11 cellular contexts compared by ENCODE assay signal in the genomic region with DNA sequence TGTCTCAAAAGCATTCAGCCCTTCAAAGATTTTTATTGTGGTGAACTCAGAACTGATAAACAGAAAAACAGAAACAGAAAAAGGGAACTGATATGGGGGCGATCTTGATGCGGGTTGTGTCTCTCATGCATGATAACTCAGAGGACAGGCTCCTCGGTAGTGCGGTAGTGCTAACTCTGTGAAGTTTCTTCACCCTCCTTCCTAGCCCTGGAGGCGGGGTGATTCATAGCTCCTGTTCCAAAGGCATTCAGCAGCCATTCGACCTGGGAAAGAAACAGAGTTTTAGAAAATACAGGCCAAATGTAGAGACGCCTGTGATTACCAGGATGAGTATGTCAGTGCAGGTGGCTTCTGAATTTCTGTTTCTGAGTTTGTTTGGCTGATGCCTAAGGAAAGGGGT. TPM values are rescaled to one million over a fixed set of nuclear protein-coding genes. Genes with fewer than 3 reads are reported as not detected.
DNase-seq lines count a peak whose midpoint lies in the region; ATAC-seq, FAIRE-seq and TF ChIP-seq lines count a peak whose summit lies in the region.
"Had no signal": no experiment of that assay in that cellular context is flagged by ENCODE, and none has a peak within 500 bp of the region (broad histone marks: within the 10 kb centered on the region; RNA-seq: fewer than 3 reads in every experiment).

No MANE protein-coding gene starts in this region.

- H3K79me1 ChIP-seq in trophoblast cell (ENCODE audit: low read length): peaks cover 6% of the 10 kb centered on the region

- H3K9me3 ChIP-seq in adipocyte (ENCODE audit: control insufficient read depth, low read length) (no peaks in the 10 kb centered on the region), trophoblast cell (ENCODE audit: insufficient read depth, low read depth, low read length) (no peaks in the 10 kb centered on the region), pancreas (no peaks in the 10 kb centered on the region), body of pancreas (no peaks in the 10 kb centered on the region)
- H3K9me3 ChIP-seq: tibial artery had no signal

- no peak overlapping the region for H2AFZ ChIP-seq in trophoblast cell (ENCODE audit: insufficient read depth, low read length, poor library complexity)
- H2AFZ ChIP-seq: PC-9 had no signal

- TF ChIP-seq CTCF in pancreas (IDR thresholded peaks at IDR 0.05): no peak
- TF ChIP-seq CTCF in body of pancreas (IDR thresholded peaks at IDR 0.05): no peak

- H3K79me2 ChIP-seq in trophoblast cell (ENCODE audit: control insufficient read depth, insufficient read depth, low read length, poor library complexity): no peaks in the 10 kb centered on the region

- no peak for DNase-seq in adipocyte (ENCODE audit: low read depth)
- peak; percentile 61 to 72 for DNase-seq in trophoblast cell
- no peak for DNase-seq in pancreas
- DNase-seq in left ventricle myocardium superior: no peak
- no peak for DNase-seq in body of pancreas
- no peak for DNase-seq in NCI-H1092 (lab: John Stamatoyannopoulos, UW)
- DNase-seq: PC-9, tibial artery had no signal

- no peak overlapping the region for H4K12ac ChIP-seq in trophoblast cell (ENCODE audit: low read depth, low read length)

- H3K18ac ChIP-seq in trophoblast cell (ENCODE audit: low read length): no peak overlapping the region

- H3K4me3 ChIP-seq in adipocyte (ENCODE audit: low read length): peak overlapping the region; percentile 15
- no peak overlapping the region for H3K4me3 ChIP-seq in trophoblast cell (ENCODE audit: low read depth, low read length)
- H3K4me3 ChIP-seq in pancreas: no peak overlapping the region
- no peak overlapping the region for H3K4me3 ChIP-seq in body of pancreas
- H3K4me3 ChIP-seq: PC-9, tibial artery had no signal

- intact Hi-C loops in pancreas (cut with DNase I) (no loop called here), left ventricle myocardium superior (cut with micrococcal nuclease) (no loop called here), body of pancreas (cut with DNase I) (no loop called here)

- TF ChIP-seq POLR2A in body of pancreas (IDR thresholded peaks at IDR 0.05): no peak

- no peak overlapping the region for H2BK12ac ChIP-seq in trophoblast cell (ENCODE audit: low read length)

- H3K36me3 ChIP-seq in adipocyte (ENCODE audit: control insufficient read depth, insufficient read depth, low read length, severe bottlenecking) (no peaks in the 10 kb centered on the region), trophoblast cell (ENCODE audit: control insufficient read depth in 1 of 2, insufficient read depth in 2 of 2, low read length in 2 of 2) (no peaks in the 10 kb centered on the region), pancreas (no peaks in the 10 kb centered on the region), body of pancreas (replicated peaks in 1 of 2; ENCODE audit: insufficient read depth in 1 of 2, low read depth in 2 of 2) (no peaks in the 10 kb centered on the region)
- H3K36me3 ChIP-seq: tibial artery had no signal

- H2BK5ac ChIP-seq in trophoblast cell (ENCODE audit: low read depth, low read length, poor library complexity): no peak overlapping the region

- H3K9ac ChIP-seq in adipocyte (ENCODE audit: low read length) (no peak overlapping the region), trophoblast cell (ENCODE audit: low read length) (no peak overlapping the region)

- no peak overlapping the region for H2BK120ac ChIP-seq in trophoblast cell (ENCODE audit: insufficient read depth, low read length, poor library complexity)

- H3K4me2 ChIP-seq in trophoblast cell (ENCODE audit: low read length): peak overlapping the region; percentile 7
- H3K4me2 ChIP-seq: PC-9 had no signal

- WGBS in trophoblast cell (ENCODE audit: extremely low coverage, insufficient coverage, insufficient read length): no CpG with 5 or more reads among the region's 7 CpGs
- WGBS in pancreas, 2 donors: 53 to 54% methylated on average over 7 of the region's 7 CpGs
- WGBS in body of pancreas, 2 donors: 50 to 59% methylated on average over 7 of the region's 7 CpGs

- no peak for FAIRE-seq in pancreas (lab: Jason Lieb, UNC)

- H4K8ac ChIP-seq in trophoblast cell (ENCODE audit: low read depth, low read length): no peak overlapping the region

- peak; percentile 85 for ATAC-seq in GM18867 (IDR thresholded peaks at IDR 0.05; ENCODE audit: unreplicated experiment)
- ATAC-seq in HG02884 (IDR thresholded peaks at IDR 0.05; ENCODE audit: unreplicated experiment): peak; percentile 77
- ATAC-seq in pancreas: no peak
- ATAC-seq in left ventricle myocardium superior: no peak
- no peak for ATAC-seq in body of pancreas

- no peak overlapping the region for H3K23ac ChIP-seq in trophoblast cell (ENCODE audit: low read length)

- peaks cover 29% of the 10 kb centered on the region for H3K4me1 ChIP-seq in adipocyte (ENCODE audit: control insufficient read depth, insufficient read depth, low read length)
- H3K4me1 ChIP-seq in trophoblast cell (ENCODE audit: control insufficient read depth in 1 of 2, insufficient read depth in 2 of 2, low read length in 2 of 2): peaks cover 18 to 23% of the 10 kb centered on the region in 2 experiments
- peaks cover 0 to 3% (median 0%) of the 10 kb centered on the region in 3 donors for H3K4me1 ChIP-seq in pancreas
- H3K4me1 ChIP-seq in body of pancreas: peaks cover 10% of the 10 kb centered on the region

- no peak overlapping the region for H3K14ac ChIP-seq in trophoblast cell (ENCODE audit: low read length)

- no peak overlapping the region for H3K4ac ChIP-seq in trophoblast cell (ENCODE audit: low read depth, low read length)

- H3K27me3 ChIP-seq in adipocyte (replicated peaks; ENCODE audit: control insufficient read depth, insufficient read depth, low read length): peaks cover 6% of the 10 kb centered on the region
- H3K27me3 ChIP-seq in trophoblast cell (ENCODE audit: insufficient read depth, low read length): no peaks in the 10 kb centered on the region
- no peaks in the 10 kb centered on the region for H3K27me3 ChIP-seq in pancreas
- no peaks in the 10 kb centered on the region for H3K27me3 ChIP-seq in body of pancreas

- H4K91ac ChIP-seq in trophoblast cell (ENCODE audit: low read depth, low read length): no peak overlapping the region

- no peak overlapping the region for H2AK5ac ChIP-seq in trophoblast cell (ENCODE audit: low read length)

- no peak overlapping the region for H3K27ac ChIP-seq in trophoblast cell (ENCODE audit: low read depth, low read length)
- no peak overlapping the region for H3K27ac ChIP-seq in pancreas
- no peak overlapping the region for H3K27ac ChIP-seq in body of pancreas
- H3K27ac ChIP-seq: HL-60, PC-9, tibial artery had no signal

RNA-seq across cellular contexts. Expression of gene MAF, which starts 5.5 kb away (rescaled TPM):
- 13.3 and 14.9 TPM in 2 replicates for polyA plus RNA-seq in trophoblast cell (2013)
- total RNA-seq in pancreas: 10 to 100 TPM in 3 of 6 donors, 1 to 10 TPM in 3; 1.6 to 17.0 (median 6.7) TPM
- 1 to 10 TPM; 2.5 to 3.0 TPM for polyA plus RNA-seq in pancreas
- 18.8 TPM for total RNA-seq in left ventricle myocardium superior
- 10 to 100 TPM; 10.9 to 31.3 TPM for total RNA-seq in body of pancreas
- total RNA-seq: PC-9 had no signal

Comparison
In these comparisons a context has a peak if more than half of its experiments do, and no peak if none do; other contexts are left out.
1. ATAC-seq: peak in GM18867 (single experiment) and HG02884 (single experiment); none in pancreas (0 of 4), left ventricle myocardium superior (single experiment) and body of pancreas (single experiment).
2. DNase-seq: peak in trophoblast cell (2 of 2); none in adipocyte (single experiment), pancreas (0 of 6), left ventricle myocardium superior (single experiment), body of pancreas (0 of 4) and NCI-H1092 (single experiment).